7 cellular contexts compared by ENCODE assay signal in the genomic region with DNA sequence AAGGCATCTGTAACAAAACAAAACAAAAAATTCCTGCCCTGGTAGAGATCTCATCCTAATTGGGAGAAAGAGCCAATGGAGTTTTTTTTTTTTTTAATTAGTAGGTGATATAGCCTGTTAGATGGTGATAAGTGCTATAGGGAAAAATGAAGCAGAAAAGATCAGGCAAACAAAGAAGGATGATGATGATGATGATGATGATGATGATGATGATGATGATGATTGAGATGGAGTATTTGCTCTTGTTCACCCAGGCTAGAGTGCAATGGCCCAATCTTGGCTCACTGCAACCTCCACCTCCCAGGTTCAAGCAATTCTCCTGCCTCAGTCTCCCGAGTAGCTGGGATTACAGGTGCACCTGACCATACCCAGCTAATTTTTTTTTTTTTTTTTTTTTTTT. TPM values are rescaled to one million over a fixed set of nuclear protein-coding genes. Genes with fewer than 3 reads are reported as not detected.
DNase-seq lines count a peak whose midpoint lies in the region; ATAC-seq and TF ChIP-seq lines count a peak whose summit lies in the region.
"Not testable (repeated sequence)": the region's sequence is repeated elsewhere in the genome, so short reads cannot be mapped to it uniquely, and the experiment has no call there.

No MANE protein-coding gene starts in this region.

- intact Hi-C loops in activated CD8-positive, alpha-beta T cell treated with anti-CD3 and anti-CD28 coated beads for 36 hours (cut with micrococcal nuclease); natural killer cell (cut with micrococcal nuclease): not testable (repeated sequence)

- not testable (repeated sequence) for H3K4me3 ChIP-seq in BLaER1 treated with 17β-estradiol and CSF1 and Interleukin-3, amounts not matched to agents 10 nM and 100 nM; CD8-positive, alpha-beta memory T cell (ENCODE audit: low read length)

- CTCF ChIA-PET in CD8-positive, alpha-beta memory T cell (lab: Charles Lee); activated CD8-positive, alpha-beta T cell treated with anti-CD3 and anti-CD28 coated beads for 36 hours (lab: Charles Lee): not testable (repeated sequence)

- H3K4me1 Mint-ChIP-seq in CD8-positive, alpha-beta memory T cell, result peaks cover 56 to 85% (median 74%) of the 10 kb centered on the region in 3 donors
- peaks cover 48% of the 10 kb centered on the region for H3K4me1 Mint-ChIP-seq in T-helper 17 cell
- H3K4me1 Mint-ChIP-seq in activated CD8-positive, alpha-beta T cell treated with anti-CD3 and anti-CD28 coated beads for 36 hours (ENCODE audit: low read depth), result peaks cover 55% of the 10 kb centered on the region
- H3K4me1 Mint-ChIP-seq in activated naive CD4-positive, alpha-beta T cell treated with anti-CD3 and anti-CD28 coated beads, Interleukin-2, amount 50 U/mL, for 24 hours, result peaks cover 86% of the 10 kb centered on the region
- H3K4me1 Mint-ChIP-seq in effector memory CD8-positive, alpha-beta T cell (ENCODE audit: low read depth in 2 of 2), result peaks cover 41 to 49% of the 10 kb centered on the region in 2 donors
- peaks cover 69 to 79% of the 10 kb centered on the region in 2 donors for H3K4me1 Mint-ChIP-seq in natural killer cell

- not testable (repeated sequence) for H3K9me3 ChIP-seq in BLaER1 treated with 17β-estradiol and CSF1 and Interleukin-3, amounts not matched to agents 10 nM and 100 nM (replicated peaks in 1 of 11); CD8-positive, alpha-beta memory T cell (ENCODE audit: low read length); T-helper 17 cell (ENCODE audit: control insufficient read depth, low read length, poor library complexity, severe bottlenecking)

- peak overlapping the region in 2 of 7 donors; percentile 13 to 46 for H3K4me3 Mint-ChIP-seq in CD8-positive, alpha-beta memory T cell
- H3K4me3 Mint-ChIP-seq in T-helper 17 cell (peak overlapping the region; percentile 87), natural killer cell (peak overlapping the region; percentile 79)
- H3K4me3 Mint-ChIP-seq in activated CD8-positive, alpha-beta T cell treated with anti-CD3 and anti-CD28 coated beads for 36 hours; activated naive CD4-positive, alpha-beta T cell treated with anti-CD3 and anti-CD28 coated beads, Interleukin-2, amount 50 U/mL, for 24 hours: not testable (repeated sequence)
- peak overlapping the region in 1 of 2 donors; percentile 58 for H3K4me3 Mint-ChIP-seq in effector memory CD8-positive, alpha-beta T cell

- H3K9me3 Mint-ChIP-seq in CD8-positive, alpha-beta memory T cell; activated CD8-positive, alpha-beta T cell treated with anti-CD3 and anti-CD28 coated beads for 36 hours; activated naive CD4-positive, alpha-beta T cell treated with anti-CD3 and anti-CD28 coated beads, Interleukin-2, amount 50 U/mL, for 24 hours; effector memory CD8-positive, alpha-beta T cell; natural killer cell: not testable (repeated sequence)

- not testable (repeated sequence) for TF ChIP-seq CTCF in activated CD8-positive, alpha-beta T cell treated with anti-CD3 and anti-CD28 coated beads for 36 hours (IDR thresholded peaks at IDR 0.05); natural killer cell (IDR thresholded peaks at IDR 0.05)

- not testable (repeated sequence) for ATAC-seq in T-helper 17 cell; activated CD8-positive, alpha-beta T cell treated with anti-CD3 and anti-CD28 coated beads for 36 hours; effector memory CD8-positive, alpha-beta T cell (replicated peaks); natural killer cell

- DNase-seq in CD8-positive, alpha-beta memory T cell; T-helper 17 cell; activated CD8-positive, alpha-beta T cell treated with anti-CD3 and anti-CD28 coated beads for 36 hours; effector memory CD8-positive, alpha-beta T cell; natural killer cell: not testable (repeated sequence)

- not testable (repeated sequence) for H3K36me3 Mint-ChIP-seq in CD8-positive, alpha-beta memory T cell; T-helper 17 cell (ENCODE audit: low read depth); activated CD8-positive, alpha-beta T cell treated with anti-CD3 and anti-CD28 coated beads for 36 hours (ENCODE audit: low read depth); activated naive CD4-positive, alpha-beta T cell treated with anti-CD3 and anti-CD28 coated beads, Interleukin-2, amount 50 U/mL, for 24 hours; effector memory CD8-positive, alpha-beta T cell (ENCODE audit: insufficient read depth); natural killer cell

- peak overlapping the region in 6 of 8 donors; percentile 50 to 85 (median 76) for H3K27ac Mint-ChIP-seq in CD8-positive, alpha-beta memory T cell
- H3K27ac Mint-ChIP-seq in T-helper 17 cell (peak overlapping the region; percentile 93), natural killer cell (peak overlapping the region; percentile 78 to 87)
- H3K27ac Mint-ChIP-seq in activated CD8-positive, alpha-beta T cell treated with anti-CD3 and anti-CD28 coated beads for 36 hours, result peak overlapping the region; percentile 83
- H3K27ac Mint-ChIP-seq in activated naive CD4-positive, alpha-beta T cell treated with anti-CD3 and anti-CD28 coated beads, Interleukin-2, amount 50 U/mL, for 24 hours, result peak overlapping the region; percentile 33
- peak overlapping the region; percentile 84 to 86 for H3K27ac Mint-ChIP-seq in effector memory CD8-positive, alpha-beta T cell

- H3K9ac ChIP-seq in BLaER1 treated with 17β-estradiol and CSF1 and Interleukin-3, amounts not matched to agents 10 nM and 100 nM, result not testable (repeated sequence)

- H3K27me3 ChIP-seq in BLaER1 treated with 17β-estradiol and CSF1 and Interleukin-3, amounts not matched to agents 10 nM and 100 nM; CD8-positive, alpha-beta memory T cell (ENCODE audit: insufficient read depth, low read length, poor library complexity, severe bottlenecking): not testable (repeated sequence)

- not testable (repeated sequence) for H3K27ac ChIP-seq in BLaER1 treated with 17β-estradiol and CSF1 and Interleukin-3, amounts not matched to agents 10 nM and 100 nM; CD8-positive, alpha-beta memory T cell (ENCODE audit: low read depth, low read length)

- peak overlapping the region in 10 of 11 experiments; percentile 24 to 59 (median 46); a peak in 17 of 22 replicates for H3K4me2 ChIP-seq in BLaER1 treated with 17β-estradiol and CSF1 and Interleukin-3, amounts not matched to agents 10 nM and 100 nM

- H4K20me1 ChIP-seq in BLaER1 treated with 17β-estradiol and CSF1 and Interleukin-3, amounts not matched to agents 10 nM and 100 nM, result peaks cover 0 to 97% (median 94%) of the 10 kb centered on the region in 11 experiments; a peak in 20 of 22 replicates

- not testable (repeated sequence) for H3K27me3 Mint-ChIP-seq in CD8-positive, alpha-beta memory T cell; T-helper 17 cell; activated CD8-positive, alpha-beta T cell treated with anti-CD3 and anti-CD28 coated beads for 36 hours; activated naive CD4-positive, alpha-beta T cell treated with anti-CD3 and anti-CD28 coated beads, Interleukin-2, amount 50 U/mL, for 24 hours; effector memory CD8-positive, alpha-beta T cell; natural killer cell (ENCODE audit: low read depth in 2 of 2)

- H3K36me3 ChIP-seq in BLaER1 treated with 17β-estradiol and CSF1 and Interleukin-3, amounts not matched to agents 10 nM and 100 nM, result peaks cover 0 to 73% (median 42%) of the 10 kb centered on the region in 11 experiments; a peak in 15 of 22 replicates
- not testable (repeated sequence) for H3K36me3 ChIP-seq in CD8-positive, alpha-beta memory T cell (ENCODE audit: insufficient read depth, low read length)

- POLR2A ChIA-PET in CD8-positive, alpha-beta memory T cell (lab: Charles Lee), result interaction anchor here (0.6 kb wide), 4 partner anchors 9 to 460 kb away, joined by 3 to 6 read pairs (median 4); no protein-coding TSS in a partner anchor
- POLR2A ChIA-PET in activated CD8-positive, alpha-beta T cell treated with anti-CD3 and anti-CD28 coated beads for 36 hours (lab: Charles Lee), result not testable (repeated sequence)

- peaks cover 36 to 61% (median 54%) of the 10 kb centered on the region in 10 experiments for H3K4me1 ChIP-seq in BLaER1 treated with 17β-estradiol and CSF1 and Interleukin-3, amounts not matched to agents 10 nM and 100 nM
- H3K4me1 ChIP-seq in CD8-positive, alpha-beta memory T cell (ENCODE audit: insufficient read depth, low read length), result peaks cover 64% of the 10 kb centered on the region

RNA-seq across cellular contexts. Expression of gene SFMBT2, which starts 22.7 kb away (rescaled TPM):
- 10 to 100 TPM; 17.4 to 18.3 TPM for total RNA-seq in CD8-positive, alpha-beta memory T cell
- 4.9 TPM for polyA plus RNA-seq in CD8-positive, alpha-beta memory T cell
- total RNA-seq in T-helper 17 cell (10 to 100 TPM; 18.2 to 19.4 TPM), natural killer cell (10 to 100 TPM; 50.4 to 70.4 (median 52.2) TPM)
- total RNA-seq in activated CD8-positive, alpha-beta T cell treated with anti-CD3 and anti-CD28 coated beads for 36 hours, result 10 to 100 TPM; 23.8 to 27.6 TPM

Comparison
In these comparisons a context has a peak if more than half of its experiments do, and no peak if none do; other contexts are left out.
1. H3K27ac Mint-ChIP-seq: peak in every context shown above with its lines; median percentile 93 in T-helper 17 cell; 85 in effector memory CD8-positive, alpha-beta T cell; 83 in activated CD8-positive, alpha-beta T cell treated with anti-CD3 and anti-CD28 coated beads for 36 hours; 82 in natural killer cell; 76 in CD8-positive, alpha-beta memory T cell; 33 in activated naive CD4-positive, alpha-beta T cell treated with anti-CD3 and anti-CD28 coated beads, Interleukin-2, amount 50 U/mL, for 24 hours.